ENCODE assay signal across 1 cellular context in the genomic region with DNA sequence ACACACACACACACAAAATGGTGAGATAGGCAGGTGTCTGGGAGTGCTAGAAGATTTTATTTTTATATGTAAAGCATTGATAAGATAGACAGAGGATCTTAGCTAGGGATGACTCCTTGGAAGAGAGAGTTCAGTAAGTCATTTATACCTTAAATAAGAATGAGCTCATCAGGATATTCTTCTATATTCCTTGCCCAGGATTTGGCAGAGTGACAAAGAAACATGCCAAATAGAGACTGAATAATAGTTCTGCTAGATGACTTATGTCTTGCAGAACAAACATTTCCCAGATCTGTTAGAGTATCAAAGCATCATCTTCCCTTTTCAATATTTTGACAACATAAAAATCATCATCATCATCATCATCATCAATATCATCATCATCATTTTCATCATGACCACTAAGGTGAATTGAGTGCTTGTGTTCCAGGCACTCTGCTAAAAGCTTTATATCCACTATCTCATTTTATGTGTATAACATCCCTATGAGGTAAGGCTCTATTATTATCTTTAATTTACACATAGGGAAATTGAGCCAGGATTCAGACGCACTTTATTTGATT.
TF ChIP-seq lines count a peak whose summit lies in the region.

No MANE protein-coding gene starts in this region.

TF ChIP-seq in HEK293, 187 proteins besides CTCF, POLR2A, EP300 and RAD21 (continued from another document):
- TF ChIP-seq, protein P1, sequence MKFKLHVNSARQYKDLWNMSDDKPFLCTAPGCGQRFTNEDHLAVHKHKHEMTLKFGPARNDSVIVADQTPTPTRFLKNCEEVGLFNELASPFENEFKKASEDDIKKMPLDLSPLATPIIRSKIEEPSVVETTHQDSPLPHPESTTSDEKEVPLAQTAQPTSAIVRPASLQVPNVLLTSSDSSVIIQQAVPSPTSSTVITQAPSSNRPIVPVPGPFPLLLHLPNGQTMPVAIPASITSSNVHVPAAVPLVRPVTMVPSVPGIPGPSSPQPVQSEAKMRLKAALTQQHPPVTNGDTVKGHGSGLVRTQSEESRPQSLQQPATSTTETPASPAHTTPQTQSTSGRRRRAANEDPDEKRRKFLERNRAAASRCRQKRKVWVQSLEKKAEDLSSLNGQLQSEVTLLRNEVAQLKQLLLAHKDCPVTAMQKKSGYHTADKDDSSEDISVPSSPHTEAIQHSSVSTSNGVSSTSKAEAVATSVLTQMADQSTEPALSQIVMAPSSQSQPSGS (tag by site-specific recombination; IDR thresholded peaks at IDR 0.05; ENCODE audit: low read depth): 0 out of 2 replicates have a peak, but pooled peaks have one; percentile 18
- TF ChIP-seq ZFP69B (tag by site-specific recombination; IDR thresholded peaks at IDR 0.05) (no peak), ZNF146 (tag by site-specific recombination; IDR thresholded peaks at IDR 0.05) (no peak)
